16 cellular contexts compared by ENCODE assay signal in the genomic region with DNA sequence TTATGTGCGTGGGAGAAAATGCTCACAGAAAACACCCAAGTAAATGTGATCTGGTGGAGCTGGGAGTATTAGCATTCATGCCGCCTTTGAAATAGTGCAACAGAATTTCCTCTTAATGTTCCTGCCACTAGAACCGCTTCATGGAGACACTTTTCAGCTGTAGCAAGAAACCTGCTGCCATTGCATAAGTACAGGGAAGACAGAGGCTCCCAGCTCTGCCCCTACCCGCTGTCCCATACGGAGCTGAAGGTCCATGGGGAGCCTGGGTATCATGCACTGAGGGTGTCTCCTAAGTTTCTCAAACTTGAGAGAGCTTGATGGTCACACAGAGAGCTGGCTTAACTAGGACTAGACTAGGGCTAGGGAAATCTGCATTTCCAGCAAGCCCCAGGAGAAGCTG. TPM values are rescaled to one million over a fixed set of nuclear protein-coding genes. Genes with fewer than 3 reads are reported as not detected.
DNase-seq lines count a peak whose midpoint lies in the region; ATAC-seq, FAIRE-seq and TF ChIP-seq lines count a peak whose summit lies in the region.
"Had no signal": no experiment of that assay in that cellular context is flagged by ENCODE, and none has a peak within 500 bp of the region (broad histone marks: within the 10 kb centered on the region; RNA-seq: fewer than 3 reads in every experiment).

No MANE protein-coding gene starts in this region.

- in situ Hi-C loops in Panc1 (cut with HindIII; ENCODE audit: low pct_unique_long_range_greater_than_20kb, low sequenced_read_pairs), result no loop called here
- in situ Hi-C loops in HepG2 (cut with HindIII; ENCODE audit: extremely low pct_ligation_motif_present, low pct_unique_long_range_greater_than_20kb), result no loop called here

- H3K9ac ChIP-seq in HepG2 (ENCODE audit: insufficient read depth, low read depth, low read length), result no peak overlapping the region
- H3K9ac ChIP-seq in neuronal stem cell (ENCODE audit: low read depth, low read length, poor library complexity), result no peak overlapping the region

- intact Hi-C loops in Panc1 (cut with micrococcal nuclease; ENCODE audit: unreplicated experiment) (loop anchor here (5.0 kb wide), 2 partner anchors 33 to 48 kb away; partner anchors contain the start of gene CRIM1), HepG2 (cut with micrococcal nuclease; ENCODE audit: unreplicated experiment) (no loop called here), prostate gland (cut with DNase I) (loop anchor here (5.0 kb wide), 1 partner anchor 43 kb away; no protein-coding TSS in a partner anchor)

- H2BK12ac ChIP-seq in neuronal stem cell (ENCODE audit: low read length), result no peak overlapping the region

- peak; percentile 17 for ATAC-seq in GM18505 (IDR thresholded peaks at IDR 0.05; ENCODE audit: unreplicated experiment)
- peak; percentile 6 for ATAC-seq in GM21576 (IDR thresholded peaks at IDR 0.05; ENCODE audit: unreplicated experiment)
- ATAC-seq in Panc1, result peak; percentile 24
- no peak for ATAC-seq in HepG2
- no peak for ATAC-seq in HG03520 (IDR thresholded peaks at IDR 0.05; ENCODE audit: unreplicated experiment)

- H2BK5ac ChIP-seq in neuronal stem cell (ENCODE audit: low read length), result no peak overlapping the region

- TF ChIP-seq EP300 in HepG2 (IDR thresholded peaks at IDR 0.05; ENCODE audit: low read depth in 2 of 2, low read length in 2 of 2) (no peak), HepG2 (CRISPR knock-in tag; IDR thresholded peaks at IDR 0.05; ENCODE audit: borderline replicate concordance) (no peak)

- H2AFZ ChIP-seq in HepG2 (ENCODE audit: low read length) (no peak overlapping the region), neuronal stem cell (ENCODE audit: low read length) (no peak overlapping the region)

- H2BK15ac ChIP-seq in neuronal stem cell (ENCODE audit: low read length), result no peak overlapping the region

- peaks cover 55% of the 10 kb centered on the region for H3K79me2 ChIP-seq in HepG2 (ENCODE audit: insufficient read depth, low read length)

- TF ChIP-seq POLR2A in GM18505 (IDR thresholded peaks at IDR 0.05; ENCODE audit: borderline replicate concordance, extremely low read depth, insufficient read depth, insufficient read length) (no peak), HepG2 (IDR thresholded peaks at IDR 0.05; ENCODE audit: insufficient read depth in 1 of 2, low read depth in 2 of 2, low read length in 2 of 2) (no peak), prostate gland (IDR thresholded peaks at IDR 0.05) (no peak)

- no TSS peak for BruUV-seq in Panc1 (replicated peaks; lab: Mats Ljungman, UMichigan)
- BruUV-seq in HepG2 (replicated peaks; lab: Mats Ljungman, UMichigan), result no TSS peak

- peaks cover 100% of the 10 kb centered on the region for H3K4me1 ChIP-seq in Panc1 (ENCODE audit: control insufficient read depth, insufficient read depth, low read length)
- peaks cover 20% of the 10 kb centered on the region for H3K4me1 ChIP-seq in HepG2 (ENCODE audit: insufficient read depth, low read length)
- H3K4me1 ChIP-seq in neuronal stem cell (ENCODE audit: control insufficient read depth in 2 of 2, insufficient read depth in 1 of 2, low read depth in 1 of 2, low read length in 2 of 2), result peaks cover 0 to 8% of the 10 kb centered on the region in 2 donors
- H3K4me1 ChIP-seq in prostate gland (replicated peaks), result no peaks in the 10 kb centered on the region

- H3K18ac ChIP-seq in neuronal stem cell (ENCODE audit: low read length), result no peak overlapping the region

- no peaks in the 10 kb centered on the region for H3K27me3 ChIP-seq in Panc1 (ENCODE audit: control insufficient read depth, insufficient read depth, low read length)
- no peaks in the 10 kb centered on the region for H3K27me3 ChIP-seq in HepG2 (ENCODE audit: control insufficient read depth in 1 of 2, insufficient read depth in 2 of 2, low read length in 2 of 2)
- no peaks in the 10 kb centered on the region for H3K27me3 ChIP-seq in neuronal stem cell (ENCODE audit: control insufficient read depth in 3 of 3, insufficient read depth in 3 of 3, low read depth in 1 of 3, low read length in 3 of 3)
- no peaks in the 10 kb centered on the region for H3K27me3 ChIP-seq in prostate gland (replicated peaks; ENCODE audit: insufficient read depth)

- WGBS in HepG2 (ENCODE audit: low lambda C conversion rate), result 98% methylated on average over 5 of the region's 5 CpGs
- WGBS in neuronal stem cell (ENCODE audit: extremely low coverage in 2 of 2, insufficient read length in 2 of 2, insufficient replicate concordance in 1 of 2), 2 donors, result no CpG with 5 or more reads among the region's 5 CpGs
- WGBS in prostate gland, result 97% methylated on average over 5 of the region's 5 CpGs

- no peak overlapping the region for H4K91ac ChIP-seq in neuronal stem cell (ENCODE audit: low read depth, low read length, poor library complexity)

- no peak overlapping the region for H3K4me2 ChIP-seq in HepG2 (ENCODE audit: low read depth, low read length)
- H3K4me2 ChIP-seq in neuronal stem cell (ENCODE audit: insufficient read depth, low read length, poor library complexity, severe bottlenecking), result no peak overlapping the region

- H4K20me1 ChIP-seq in HepG2 (ENCODE audit: insufficient read depth, low read length), result peaks cover 7% of the 10 kb centered on the region

- DNase-seq in Panc1 (ENCODE audit: low read depth, low spot score) (no peak), HepG2 (ENCODE audit: low spot score) (no peak), neuronal stem cell (ENCODE audit: low spot score) (no peak), NCI-H1105 treated with DMSO at 0.1 percent for 48 hours (lab: John Stamatoyannopoulos, UW) (no peak), prostate gland (ENCODE audit: low spot score) (no peak)
- DNase-seq: activated CD8-positive, alpha-beta memory T cell treated with anti-CD3 and anti-CD28 coated beads for 24 hours; AML-193; NCI-H2029; NCI-H510A treated with DMSO at 0.1 percent for 48 hours; retina; T-helper 1 cell had no signal

- no peaks in the 10 kb centered on the region for H3K79me1 ChIP-seq in neuronal stem cell (ENCODE audit: low read depth, low read length)

- TF ChIP-seq CTCF in Panc1 (IDR thresholded peaks at IDR 0.05), result no peak
- no peak for TF ChIP-seq CTCF in HepG2 (CRISPR knock-in tag; IDR thresholded peaks at IDR 0.05)
- no peak for TF ChIP-seq CTCF in prostate gland (IDR thresholded peaks at IDR 0.05)

- H4K8ac ChIP-seq in neuronal stem cell (ENCODE audit: low read depth, low read length), result no peak overlapping the region

- no peak overlapping the region for H2BK120ac ChIP-seq in neuronal stem cell (ENCODE audit: low read depth, low read length)

- H3K36me3 ChIP-seq in Panc1 (ENCODE audit: control insufficient read depth, insufficient read depth, low read length) (peaks cover 9% of the 10 kb centered on the region; the same call in 1 of the 2 replicates), HepG2 (replicated peaks in 1 of 2; ENCODE audit: control insufficient read depth in 1 of 2, insufficient read depth in 2 of 2, low read length in 2 of 2) (peaks cover 8 to 17% of the 10 kb centered on the region in 2 experiments), neuronal stem cell (replicated peaks in 1 of 2; ENCODE audit: control insufficient read depth in 2 of 2, insufficient read depth in 2 of 2, low read length in 2 of 2) (no peaks in the 10 kb centered on the region), prostate gland (no peaks in the 10 kb centered on the region)

- no peak overlapping the region for H3K14ac ChIP-seq in neuronal stem cell (ENCODE audit: low read length)

- POLR2A ChIA-PET in Panc1 (lab: Charles Lee), result no interaction called here
- POLR2A ChIA-PET in HepG2 (lab: Yijun Ruan, JAX), result no interaction called here

- H3K27ac ChIP-seq in Panc1 (ENCODE audit: low read length) (peak overlapping the region; percentile 96), HepG2 (ENCODE audit: extremely low read length, insufficient read depth, low read length) (no peak overlapping the region), neuronal stem cell (replicated peaks; ENCODE audit: low read length) (no peak overlapping the region), prostate gland (no peak overlapping the region)

- no peak overlapping the region for H2AK5ac ChIP-seq in neuronal stem cell (ENCODE audit: low read depth, low read length)

- TF ChIP-seq RAD21 in HepG2 (CRISPR knock-in tag; IDR thresholded peaks at IDR 0.05), result no peak

- no peaks in the 10 kb centered on the region for H3K9me3 ChIP-seq in Panc1 (ENCODE audit: control insufficient read depth, insufficient read depth, low read depth, low read length)
- no peaks in the 10 kb centered on the region for H3K9me3 ChIP-seq in HepG2 (ENCODE audit: low read length)
- no peaks in the 10 kb centered on the region for H3K9me3 ChIP-seq in neuronal stem cell (replicated peaks in 1 of 2; ENCODE audit: control insufficient read depth in 2 of 2, insufficient read depth in 1 of 2, low read depth in 1 of 2, low read length in 2 of 2)
- H3K9me3 ChIP-seq in prostate gland, result no peaks in the 10 kb centered on the region

- H3K23ac ChIP-seq in neuronal stem cell (ENCODE audit: low read depth, low read length, poor library complexity), result no peak overlapping the region

- no peak overlapping the region for H3K4ac ChIP-seq in neuronal stem cell (ENCODE audit: low read length)

- H3K4me3 ChIP-seq in Panc1 (ENCODE audit: low read depth in 2 of 2, low read length in 2 of 2) (peak overlapping the region in 1 of 2 experiments; percentile 28; a peak in 2 of 4 replicates), HepG2 (replicated peaks in 1 of 3; ENCODE audit: insufficient read depth in 1 of 3, low read depth in 2 of 3, low read length in 3 of 3) (no peak overlapping the region), neuronal stem cell (ENCODE audit: low read length in 2 of 2) (no peak overlapping the region), prostate gland (no peak overlapping the region)

- CTCF ChIA-PET in Panc1 (lab: Charles Lee), result interaction anchor here (0.5 kb wide), 1 partner anchor 54 kb away, joined by 5 read pairs; no protein-coding TSS in a partner anchor
- CTCF ChIA-PET in HepG2 (lab: Yijun Ruan, JAX; ENCODE audit: low intra/inter-chr PET ratio, low total read pairs), result no interaction called here

- no peak for FAIRE-seq in HepG2 (lab: Jason Lieb, UNC)
- FAIRE-seq: frontal cortex, HTR-8/SVneo had no signal

RNA-seq across cellular contexts. Expression of gene CRIM1, which starts 49.6 kb away (rescaled TPM):
- 290 TPM for total RNA-seq in Panc1 (2021; ENCODE audit: unreplicated experiment)
- 285 TPM for polyA plus RNA-seq in Panc1 (2012; ENCODE audit: insufficient read length)
- total RNA-seq in HepG2 (2016; rRNA removed; fragmentation: Illumina TruSeq; extraction: Trizol), result 21.5 and 39.1 TPM in 2 replicates
- total RNA-seq in HepG2 (2016; cell fraction: cytosol; rRNA removed; fragmentation: Illumina TruSeq; extraction: Trizol; ENCODE audit: low read depth), result 87.0 and 95.7 TPM in 2 replicates
- total RNA-seq in HepG2 (2016; cell fraction: insoluble cytoplasmic fraction; rRNA removed; fragmentation: Illumina TruSeq; extraction: Trizol), result 19.5 and 37.7 TPM in 2 replicates
- 21.6 and 24.0 TPM in 2 replicates for total RNA-seq in HepG2 (2016; cell fraction: membrane; rRNA removed; fragmentation: Illumina TruSeq; extraction: Trizol)
- 70.5 and 71.4 TPM in 2 replicates for total RNA-seq in HepG2 (2016; cell fraction: nucleus; rRNA removed; fragmentation: Illumina TruSeq; extraction: Trizol)
- polyA plus RNA-seq in HepG2 (2011; rRNA removed), result 61.6 and 69.9 TPM in 2 replicates
- polyA plus RNA-seq in HepG2 (2011; cell fraction: cytosol; rRNA removed), result 47.0 and 57.8 TPM in 2 replicates
- 59.9 and 71.8 TPM in 2 replicates for polyA plus RNA-seq in HepG2 (2011; cell fraction: nucleus; rRNA removed)
- 47.6 and 59.6 TPM in 2 replicates for polyA plus RNA-seq in HepG2 (2012)
- 1.1 and 2.4 TPM in 2 replicates for polyA plus RNA-seq in HepG2 (2016; cell fraction: cytosol; fragmentation: Illumina TruSeq; extraction: Trizol; ENCODE audit: low read depth)
- 14.9 and 16.1 TPM in 2 replicates for polyA plus RNA-seq in HepG2 (2016; cell fraction: insoluble cytoplasmic fraction; fragmentation: Illumina TruSeq; extraction: Trizol; ENCODE audit: low read depth)
- 3.8 and 5.1 TPM in 2 replicates for polyA plus RNA-seq in HepG2 (2016; cell fraction: membrane; fragmentation: Illumina TruSeq; extraction: Trizol; ENCODE audit: low read depth)
- polyA plus RNA-seq in HepG2 (2016; cell fraction: nucleus; fragmentation: Illumina TruSeq; extraction: Trizol; ENCODE audit: insufficient read depth, low read depth), result 36.1 and 38.6 TPM in 2 replicates
- 452 and 516 TPM in 2 replicates for polyA minus RNA-seq in HepG2 (2011; rRNA and poly(A)+ RNA removed; ENCODE audit: low replicate concordance)
- 226 and 235 TPM in 2 replicates for polyA minus RNA-seq in HepG2 (2011; cell fraction: cytosol; rRNA and poly(A)+ RNA removed)
- 306 and 348 TPM in 2 replicates for polyA minus RNA-seq in HepG2 (2011; cell fraction: nucleus; rRNA and poly(A)+ RNA removed)
- polyA plus RNA-seq in neuronal stem cell (2013, experiment 1 of 2), result 7.8 TPM
- 8.2 TPM for polyA plus RNA-seq in neuronal stem cell (2013, experiment 2 of 2)
- 100 to 1,000 TPM in 1 of 2 donors, 10 to 100 TPM in 1; 55.2 to 101 TPM for total RNA-seq in prostate gland

Comparison
In these comparisons a context has a peak if more than half of its experiments do, and no peak if none do; other contexts are left out.
1. ATAC-seq: peak in GM18505 (single experiment), GM21576 (single experiment) and Panc1 (single experiment); none in HepG2 (single experiment) and HG03520 (single experiment).